In genomic region chr15:48861813-48862431, GRCh38 we compare ENCODE assay signal across 9 cellular contexts. TPM values are rescaled to one million over a fixed set of nuclear protein-coding genes. Genes with fewer than 3 reads are reported as not detected.
DNase-seq lines count a peak whose midpoint lies in the region; ATAC-seq and TF ChIP-seq lines count a peak whose summit lies in the region.
"Had no signal": no experiment of that assay in that cellular context is flagged by ENCODE, and none has a peak within 500 bp of the region (broad histone marks: within the 10 kb centered on the region; RNA-seq: fewer than 3 reads in every experiment).

No MANE protein-coding gene starts in this region.

- H3K4me1 Mint-ChIP-seq in WTC11: peaks cover 22% of the 10 kb centered on the region
- H3K4me1 Mint-ChIP-seq in natural killer cell: peaks cover 0 to 5% of the 10 kb centered on the region in 2 donors

- TF ChIP-seq CTCF in WTC11 (IDR thresholded peaks at IDR 0.05) (peak; percentile 60), natural killer cell (IDR thresholded peaks at IDR 0.05) (peak; percentile 94)

- no peaks in the 10 kb centered on the region for H3K36me3 Mint-ChIP-seq in WTC11
- H3K36me3 Mint-ChIP-seq in natural killer cell: no peaks in the 10 kb centered on the region

- no peak for TF ChIP-seq POLR2A in erythroblast (IDR thresholded peaks at IDR 0.05; ENCODE audit: low read length)

- CTCF ChIA-PET in WTC11 (lab: Charles Lee): interaction anchor here (0.6 to 4.1 kb wide), 32 partner anchors 9 to 1284 kb away, joined by 3 to 68 read pairs (median 4); partner anchors contain the start of genes CEP152, COPS2, EID1 and SHC4

- POLR2A ChIA-PET in WTC11 (lab: Charles Lee): interaction anchor here (0.7 to 1.3 kb wide), 2 partner anchors 102 to 759 kb away, joined by 3 to 4 read pairs; partner anchors contain the start of genes DTWD1, FAM227B and SHC4

- H3K4me3 Mint-ChIP-seq in WTC11: no peak overlapping the region
- no peak overlapping the region for H3K4me3 Mint-ChIP-seq in natural killer cell
- H3K4me3 Mint-ChIP-seq: dendritic cell treated with granulocyte-macrophage colony-stimulating factor and Interleukin-4, amounts not matched to agents 40 ng/mL and 50 ng/mL, for 4 days had no signal

- H3K27ac Mint-ChIP-seq in WTC11 (no peak overlapping the region), natural killer cell (no peak overlapping the region)
- H3K27ac Mint-ChIP-seq: dendritic cell treated with granulocyte-macrophage colony-stimulating factor and Interleukin-4, amounts not matched to agents 40 ng/mL and 50 ng/mL, for 4 days had no signal

- peak in 2 of 3 experiments; percentile 39 to 67 for DNase-seq in NCI-H1417 (lab: John Stamatoyannopoulos, UW)
- no peak for DNase-seq in NCI-H1417 treated with DMSO at 0.1 percent for 48 hours (lab: John Stamatoyannopoulos, UW)
- DNase-seq in HCEC 1CT: peak; percentile 71
- peak; percentile 85 for DNase-seq in NCI-H2171 treated with DMSO at 0.1 percent for 48 hours (lab: John Stamatoyannopoulos, UW)
- DNase-seq in WTC11 (ENCODE audit: low spot score): peak; percentile 15
- DNase-seq in erythroblast (lab: John Stamatoyannopoulos, UW): peak; percentile 79 to 87
- no peak for DNase-seq in natural killer cell

- peak; percentile 61 for ATAC-seq in WTC11
- ATAC-seq in natural killer cell: peak; percentile 74 to 88 (median 81)
- ATAC-seq in HG03280 (IDR thresholded peaks at IDR 0.05; ENCODE audit: unreplicated experiment): no peak

- H3K27me3 Mint-ChIP-seq in WTC11 (ENCODE audit: low read depth) (no peaks in the 10 kb centered on the region), natural killer cell (ENCODE audit: low read depth in 2 of 2) (peaks cover 15 to 23% of the 10 kb centered on the region in 2 donors)
- H3K27me3 Mint-ChIP-seq: dendritic cell treated with granulocyte-macrophage colony-stimulating factor and Interleukin-4, amounts not matched to agents 40 ng/mL and 50 ng/mL, for 4 days had no signal

- H3K9me3 Mint-ChIP-seq in WTC11 (no peaks in the 10 kb centered on the region), natural killer cell (no peaks in the 10 kb centered on the region)
- H3K9me3 Mint-ChIP-seq: dendritic cell treated with granulocyte-macrophage colony-stimulating factor and Interleukin-4, amounts not matched to agents 40 ng/mL and 50 ng/mL, for 4 days had no signal

- intact Hi-C loops in natural killer cell (cut with micrococcal nuclease): loop anchor here (1.0 to 2.0 kb wide), 5 partner anchors 113 to 1283 kb away; partner anchors contain the start of gene FGF7

TF ChIP-seq in WTC11, 78 proteins besides CTCF, POLR2A, EP300 and RAD21:
- TF ChIP-seq AFF4 (CRISPR knock-in tag; IDR thresholded peaks at IDR 0.05; ENCODE audit: borderline replicate concordance) (no peak), TEAD4 (CRISPR knock-in tag; IDR thresholded peaks at IDR 0.05) (no peak), ESRRA (CRISPR knock-in tag; IDR thresholded peaks at IDR 0.05; ENCODE audit: borderline replicate concordance) (no peak), JAZF1 (CRISPR knock-in tag; IDR thresholded peaks at IDR 0.05) (no peak), ZBTB43 (CRISPR knock-in tag; IDR thresholded peaks at IDR 0.05) (no peak), RORB (CRISPR knock-in tag; IDR thresholded peaks at IDR 0.05) (no peak), TCF7 (CRISPR knock-in tag; IDR thresholded peaks at IDR 0.05; ENCODE audit: low read depth) (no peak), E2F1 (CRISPR knock-in tag; IDR thresholded peaks at IDR 0.05) (no peak), ZSCAN18 (CRISPR knock-in tag; IDR thresholded peaks at IDR 0.05) (no peak), CREB1 (CRISPR knock-in tag; IDR thresholded peaks at IDR 0.05) (no peak), ZNF263 (CRISPR knock-in tag; IDR thresholded peaks at IDR 0.05; ENCODE audit: low read depth) (no peak), RELA (CRISPR knock-in tag; IDR thresholded peaks at IDR 0.05; ENCODE audit: borderline replicate concordance) (no peak), NR2C2 (CRISPR knock-in tag; IDR thresholded peaks at IDR 0.05) (no peak), ZNF671 (CRISPR knock-in tag; IDR thresholded peaks at IDR 0.05) (no peak), USF2 (CRISPR knock-in tag; IDR thresholded peaks at IDR 0.05) (no peak), NFE2L1 (CRISPR knock-in tag; IDR thresholded peaks at IDR 0.05) (no peak)

RNA-seq across cellular contexts. Expression of gene EID1, which starts 16.0 kb away (rescaled TPM):
- 89.5 to 104 TPM (median 102 TPM) in 3 replicates for total RNA-seq in WTC11 (2021)
- 10 to 100 TPM; 63.5 to 70.2 (median 67.3) TPM for total RNA-seq in natural killer cell

RNA-seq across cellular contexts. Expression of gene CEP152, which starts 51.1 kb away (rescaled TPM):
- total RNA-seq in WTC11 (2021): 12.8 to 16.7 TPM (median 13.0 TPM) in 3 replicates
- total RNA-seq in natural killer cell: 10 to 100 TPM in 1 of 3 donors, 1 to 10 TPM in 2; 7.2 to 11.4 (median 9.2) TPM

Comparison
In these comparisons a context has a peak if more than half of its experiments do, and no peak if none do; other contexts are left out.
1. DNase-seq: peak in NCI-H1417 (2 of 3), HCEC 1CT (single experiment), NCI-H2171 treated with DMSO at 0.1 percent for 48 hours (single experiment), WTC11 (single experiment) and erythroblast (2 of 2); none in NCI-H1417 treated with DMSO at 0.1 percent for 48 hours (single experiment) and natural killer cell (single experiment).